In genomic region chr1:202957733-202958543, GRCh38 we compare ENCODE assay signal across 8 cellular contexts. TPM values are rescaled to one million over a fixed set of nuclear protein-coding genes. Genes with fewer than 3 reads are reported as not detected.
A peak's percentile ranks its signal among the peaks of the same experiment; 100 is the strongest.
DNase-seq lines count a peak whose midpoint lies in the region; ATAC-seq and TF ChIP-seq lines count a peak whose summit lies in the region.

TSS of gene ADIPOR1 (minus strand) at chr1:202958312. CDS start at chr1:202951070, 7,242 bp downstream.

- H3K27me3 ChIP-seq in mucosa of rectum (ENCODE audit: control insufficient read depth in 2 of 2, insufficient read depth in 2 of 2, low read length in 2 of 2): no peaks in the 10 kb centered on the region

- H3K4me3 ChIP-seq in epithelial cell of proximal tubule (ENCODE audit: low read depth, low read length) (peak within 1 kb of the TSS; percentile 93), mucosa of rectum (ENCODE audit: low read length in 2 of 2) (peak within 1 kb of the TSS; percentile 86 to 87)

- ATAC-seq in GM21526 (IDR thresholded peaks at IDR 0.05; ENCODE audit: low FRiP score, unreplicated experiment): peak; percentile 93

- no peaks in the 10 kb centered on the region for H3K9me3 ChIP-seq in mucosa of rectum (ENCODE audit: control insufficient read depth in 2 of 2, low read length in 2 of 2)

- peaks cover 11 to 18% of the 10 kb centered on the region in 2 donors for H3K36me3 ChIP-seq in mucosa of rectum (ENCODE audit: control insufficient read depth in 2 of 2, insufficient read depth in 2 of 2, low read length in 2 of 2)

- H3K4me1 ChIP-seq in mucosa of rectum (ENCODE audit: control insufficient read depth in 2 of 2, insufficient read depth in 2 of 2, low read length in 2 of 2): peaks cover 10 to 12% of the 10 kb centered on the region in 2 donors

- TF ChIP-seq CTCF in epithelial cell of proximal tubule (conservative IDR thresholded peaks at IDR 0.05; ENCODE audit: low read depth, low read length): no peak

- DNase-seq in DMS153 (lab: John Stamatoyannopoulos, UW) (peak; percentile 90), HuH-7.5 (ENCODE audit: low spot score) (peak; percentile 95), OCI-M1 (lab: John Stamatoyannopoulos, UW) (peak; percentile 94), epithelial cell of proximal tubule (ENCODE audit: low read depth) (no peak)
- DNase-seq in activated T-cell treated with anti-CD3 and anti-CD28 coated beads, Interleukin-2, amount 50 U/mL, for 1 hour: peak; percentile 97
- peak; percentile 95 for DNase-seq in stimulated activated CD8-positive, alpha-beta memory T cell treated with anti-CD3 and anti-CD28 coated beads, Interleukin-4, amount 100 ng/mL, for 48 hours

- peak within 1 kb of the TSS; percentile 89 to 91 for H3K9ac ChIP-seq in mucosa of rectum (ENCODE audit: low read depth in 1 of 2, low read length in 2 of 2)

- H3K27ac ChIP-seq in mucosa of rectum (ENCODE audit: low read depth in 2 of 2, low read length in 2 of 2): peak within 1 kb of the TSS; percentile 87 to 90

RNA-seq across cellular contexts. Expression of gene ADIPOR1, which starts in this region (rescaled TPM):
- total RNA-seq in epithelial cell of proximal tubule: 59.0 and 73.9 TPM in 2 replicates
